In the genomic region with DNA sequence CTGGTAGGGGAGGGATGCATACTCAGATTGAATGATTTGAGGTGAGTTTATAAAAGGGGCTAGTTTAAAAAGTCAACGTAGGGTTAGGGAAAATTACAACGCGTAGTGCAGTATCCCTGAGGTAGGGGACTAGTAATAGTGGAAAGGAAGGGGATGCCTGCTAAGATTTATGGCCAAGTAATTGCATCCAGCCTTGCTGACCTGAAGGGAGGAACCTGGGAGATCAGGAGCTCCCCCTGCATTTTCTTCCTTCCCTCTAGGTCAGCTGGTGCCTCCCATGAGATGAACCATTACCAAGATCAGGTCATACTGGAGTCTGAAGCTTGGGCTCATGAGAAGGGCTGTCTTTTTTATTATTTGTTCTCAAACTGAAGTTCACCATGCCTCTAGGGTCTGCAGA, we compare ENCODE assay signal across 27 cellular contexts.
DNase-seq lines count a peak whose midpoint lies in the region; ATAC-seq and TF ChIP-seq lines count a peak whose summit lies in the region.
"Had no signal": no experiment of that assay in that cellular context is flagged by ENCODE, and none has a peak within 500 bp of the region (broad histone marks: within the 10 kb centered on the region; RNA-seq: fewer than 3 reads in every experiment).

No MANE protein-coding gene starts in this region.

- H3K27me3 Mint-ChIP-seq in nephron progenitor cell (ENCODE audit: low read depth, poor library complexity), result peaks cover 12% of the 10 kb centered on the region
- no peaks in the 10 kb centered on the region for H3K27me3 Mint-ChIP-seq in effector memory CD8-positive, alpha-beta T cell
- H3K27me3 Mint-ChIP-seq: B cell; CD4-positive, alpha-beta memory T cell; CD4-positive, alpha-beta T cell; CD4-positive, CD25-positive, alpha-beta regulatory T cell; CD8-positive, alpha-beta memory T cell had no signal

- H3K36me3 Mint-ChIP-seq in nephron progenitor cell (ENCODE audit: low read depth), result no peaks in the 10 kb centered on the region
- H3K36me3 Mint-ChIP-seq in effector memory CD8-positive, alpha-beta T cell (ENCODE audit: insufficient read depth), result no peaks in the 10 kb centered on the region
- H3K36me3 Mint-ChIP-seq: CD14-positive monocyte; CD4-positive, alpha-beta memory T cell; CD4-positive, CD25-positive, alpha-beta regulatory T cell; CD8-positive, alpha-beta memory T cell; CD8-positive, alpha-beta T cell had no signal

- peaks cover 38% of the 10 kb centered on the region for H3K4me1 Mint-ChIP-seq in nephron progenitor cell
- no peaks in the 10 kb centered on the region for H3K4me1 Mint-ChIP-seq in effector memory CD8-positive, alpha-beta T cell (ENCODE audit: low read depth in 2 of 2)
- H3K4me1 Mint-ChIP-seq: B cell; CD14-positive monocyte; CD4-positive, alpha-beta memory T cell; CD4-positive, CD25-positive, alpha-beta regulatory T cell; CD8-positive, alpha-beta memory T cell had no signal

- DNase-seq in left kidney (ENCODE audit: low read depth, low spot score), result peak; percentile 92
- DNase-seq in nephron progenitor cell, result peak; percentile 24
- DNase-seq in effector memory CD8-positive, alpha-beta T cell, result no peak
- no peak for DNase-seq in stimulated activated CD4-positive, alpha-beta T cell treated with anti-CD3 and anti-CD28 coated beads, Interleukin-15, amount 100 ng/mL, for 24 hours
- DNase-seq: 8988T; ACHN; AML-193; BE2C; C1 segment of cervical spinal cord; Caco-2; Calu3; CD4-positive, alpha-beta memory T cell; CD4-positive, alpha-beta T cell; CD4-positive, CD25-positive, alpha-beta regulatory T cell; CD8-positive, alpha-beta memory T cell; CD8-positive, alpha-beta T cell; COR-L47; DMS 273 treated with DMSO at 0.1 percent for 48 hours; DMS153; DMS53; DMS79; DMS79 treated with DMSO at 0.1 percent for 48 hours; DND-41; EL had no signal

- TF ChIP-seq CTCF in nephron progenitor cell (IDR thresholded peaks at IDR 0.05), result no peak

- no peak overlapping the region for H3K4me3 Mint-ChIP-seq in nephron progenitor cell
- no peak overlapping the region for H3K4me3 Mint-ChIP-seq in effector memory CD8-positive, alpha-beta T cell
- H3K4me3 Mint-ChIP-seq: B cell; CD14-positive monocyte; CD4-positive, alpha-beta memory T cell; CD4-positive, alpha-beta T cell; CD4-positive, CD25-positive, alpha-beta regulatory T cell; CD8-positive, alpha-beta memory T cell; CD8-positive, alpha-beta T cell had no signal

- ATAC-seq in effector memory CD8-positive, alpha-beta T cell (replicated peaks), result no peak
- ATAC-seq: A549; CD8-positive, alpha-beta T cell had no signal

- H3K27ac Mint-ChIP-seq in nephron progenitor cell, result peak overlapping the region; percentile 64
- H3K27ac Mint-ChIP-seq in effector memory CD8-positive, alpha-beta T cell, result no peak overlapping the region
- H3K27ac Mint-ChIP-seq: B cell; CD14-positive monocyte; CD4-positive, alpha-beta memory T cell; CD4-positive, alpha-beta T cell; CD4-positive, CD25-positive, alpha-beta regulatory T cell; CD8-positive, alpha-beta memory T cell; CD8-positive, alpha-beta T cell had no signal

- H3K9me3 Mint-ChIP-seq in nephron progenitor cell, result no peaks in the 10 kb centered on the region
- peaks cover 2 to 8% of the 10 kb centered on the region in 2 donors for H3K9me3 Mint-ChIP-seq in effector memory CD8-positive, alpha-beta T cell

Comparison
In these comparisons a context has a peak if more than half of its experiments do, and no peak if none do; other contexts are left out.
1. DNase-seq: peak in left kidney (single experiment) and nephron progenitor cell (single experiment); none in effector memory CD8-positive, alpha-beta T cell (0 of 3) and stimulated activated CD4-positive, alpha-beta T cell treated with anti-CD3 and anti-CD28 coated beads, Interleukin-15, amount 100 ng/mL, for 24 hours (single experiment).